Comparison of ENCODE assay signal across 1 cellular context in the genomic region with DNA sequence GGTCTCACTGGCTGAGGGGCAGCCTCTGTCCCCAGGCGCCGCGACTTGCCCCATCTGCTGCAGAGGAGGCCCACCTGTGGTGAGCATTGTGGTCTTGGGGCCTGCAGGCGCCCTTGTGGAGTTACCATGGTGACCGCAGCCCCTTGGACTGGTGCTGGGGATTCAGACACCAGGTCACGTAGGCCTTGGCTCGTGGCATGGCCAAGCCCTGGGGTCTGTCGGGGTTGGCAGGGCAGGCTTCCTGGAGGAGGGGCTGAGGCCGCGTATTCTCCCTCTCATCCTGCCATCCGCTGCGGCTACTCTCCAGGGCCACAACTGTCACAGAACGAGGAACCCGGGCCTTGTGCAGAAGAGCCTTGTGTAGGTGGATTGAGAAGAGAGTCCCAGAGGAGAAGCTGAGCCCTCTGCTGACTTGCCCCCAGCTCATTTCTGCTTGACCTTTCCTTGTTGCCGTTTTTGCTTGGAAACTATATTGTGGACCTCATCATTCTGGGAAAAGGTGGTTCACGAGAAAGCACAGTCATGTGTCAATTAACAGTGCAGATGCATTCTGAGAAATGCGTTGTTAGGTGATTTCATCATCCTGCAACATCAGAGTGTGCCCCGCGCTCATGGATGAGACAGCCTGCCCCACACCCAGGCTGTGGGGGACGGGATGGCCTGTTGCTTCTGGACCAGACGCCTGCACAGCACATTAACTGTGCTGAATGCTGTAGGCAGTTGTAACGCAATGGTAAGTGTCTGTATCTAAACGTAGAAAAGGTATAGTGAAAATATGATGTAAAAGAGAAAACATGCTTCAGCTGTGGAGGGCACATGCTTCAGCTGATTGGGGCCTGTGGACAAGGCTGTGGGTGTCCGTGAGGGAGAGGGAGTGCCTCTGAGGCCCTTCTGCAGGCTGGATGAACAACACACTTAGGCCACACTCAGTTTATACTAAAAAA.
A peak's percentile ranks its signal among the peaks of the same experiment; 100 is the strongest.
TF ChIP-seq lines count a peak whose summit lies in the region.

No MANE protein-coding gene starts in this region.

TF ChIP-seq in HepG2, 621 proteins besides CTCF, POLR2A, EP300 and RAD21:
- TF ChIP-seq, protein P1, sequence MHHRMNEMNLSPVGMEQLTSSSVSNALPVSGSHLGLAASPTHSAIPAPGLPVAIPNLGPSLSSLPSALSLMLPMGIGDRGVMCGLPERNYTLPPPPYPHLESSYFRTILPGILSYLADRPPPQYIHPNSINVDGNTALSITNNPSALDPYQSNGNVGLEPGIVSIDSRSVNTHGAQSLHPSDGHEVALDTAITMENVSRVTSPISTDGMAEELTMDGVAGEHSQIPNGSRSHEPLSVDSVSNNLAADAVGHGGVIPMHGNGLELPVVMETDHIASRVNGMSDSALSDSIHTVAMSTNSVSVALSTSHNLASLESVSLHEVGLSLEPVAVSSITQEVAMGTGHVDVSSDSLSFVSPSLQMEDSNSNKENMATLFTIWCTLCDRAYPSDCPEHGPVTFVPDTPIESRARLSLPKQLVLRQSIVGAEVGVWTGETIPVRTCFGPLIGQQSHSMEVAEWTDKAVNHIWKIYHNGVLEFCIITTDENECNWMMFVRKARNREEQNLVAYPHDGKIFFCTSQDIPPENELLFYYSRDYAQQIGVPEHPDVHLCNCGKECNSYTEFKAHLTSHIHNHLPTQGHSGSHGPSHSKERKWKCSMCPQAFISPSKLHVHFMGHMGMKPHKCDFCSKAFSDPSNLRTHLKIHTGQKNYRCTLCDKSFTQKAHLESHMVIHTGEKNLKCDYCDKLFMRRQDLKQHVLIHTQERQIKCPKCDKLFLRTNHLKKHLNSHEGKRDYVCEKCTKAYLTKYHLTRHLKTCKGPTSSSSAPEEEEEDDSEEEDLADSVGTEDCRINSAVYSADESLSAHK (CRISPR knock-in tag; IDR thresholded peaks at IDR 0.05; ENCODE audit: borderline replicate concordance), result no peak
- no peak for TF ChIP-seq SMARCE1 (IDR thresholded peaks at IDR 0.05; ENCODE audit: borderline replicate concordance)
- TF ChIP-seq, protein P2, sequence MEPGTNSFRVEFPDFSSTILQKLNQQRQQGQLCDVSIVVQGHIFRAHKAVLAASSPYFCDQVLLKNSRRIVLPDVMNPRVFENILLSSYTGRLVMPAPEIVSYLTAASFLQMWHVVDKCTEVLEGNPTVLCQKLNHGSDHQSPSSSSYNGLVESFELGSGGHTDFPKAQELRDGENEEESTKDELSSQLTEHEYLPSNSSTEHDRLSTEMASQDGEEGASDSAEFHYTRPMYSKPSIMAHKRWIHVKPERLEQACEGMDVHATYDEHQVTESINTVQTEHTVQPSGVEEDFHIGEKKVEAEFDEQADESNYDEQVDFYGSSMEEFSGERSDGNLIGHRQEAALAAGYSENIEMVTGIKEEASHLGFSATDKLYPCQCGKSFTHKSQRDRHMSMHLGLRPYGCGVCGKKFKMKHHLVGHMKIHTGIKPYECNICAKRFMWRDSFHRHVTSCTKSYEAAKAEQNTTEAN (CRISPR knock-in tag; conservative IDR thresholded peaks at IDR 0.05), result no peak
- TF ChIP-seq ZNF678 (CRISPR knock-in tag; IDR thresholded peaks at IDR 0.05), result no peak
- TF ChIP-seq KDM6A (CRISPR knock-in tag; IDR thresholded peaks at IDR 0.05; ENCODE audit: low read depth), result no peak
- TF ChIP-seq AGO2 (optimal IDR thresholded peaks at IDR 0.05; ENCODE audit: low read depth, low read length), result peak; percentile 51
- no peak for TF ChIP-seq NCOA1 (CRISPR knock-in tag; IDR thresholded peaks at IDR 0.05)
- TF ChIP-seq ELF3 (CRISPR knock-in tag; IDR thresholded peaks at IDR 0.05), result no peak
- peak; percentile 12; the same call in 1 of the 2 replicates for TF ChIP-seq CEBPB (IDR thresholded peaks at IDR 0.05; ENCODE audit: borderline replicate concordance, low read depth, low read length)
- TF ChIP-seq MAFF (IDR thresholded peaks at IDR 0.05; ENCODE audit: low read depth, low read length), result no peak
- TF ChIP-seq ZBTB1 (CRISPR knock-in tag; IDR thresholded peaks at IDR 0.05; ENCODE audit: borderline replicate concordance), result no peak
- TF ChIP-seq, protein P3, sequence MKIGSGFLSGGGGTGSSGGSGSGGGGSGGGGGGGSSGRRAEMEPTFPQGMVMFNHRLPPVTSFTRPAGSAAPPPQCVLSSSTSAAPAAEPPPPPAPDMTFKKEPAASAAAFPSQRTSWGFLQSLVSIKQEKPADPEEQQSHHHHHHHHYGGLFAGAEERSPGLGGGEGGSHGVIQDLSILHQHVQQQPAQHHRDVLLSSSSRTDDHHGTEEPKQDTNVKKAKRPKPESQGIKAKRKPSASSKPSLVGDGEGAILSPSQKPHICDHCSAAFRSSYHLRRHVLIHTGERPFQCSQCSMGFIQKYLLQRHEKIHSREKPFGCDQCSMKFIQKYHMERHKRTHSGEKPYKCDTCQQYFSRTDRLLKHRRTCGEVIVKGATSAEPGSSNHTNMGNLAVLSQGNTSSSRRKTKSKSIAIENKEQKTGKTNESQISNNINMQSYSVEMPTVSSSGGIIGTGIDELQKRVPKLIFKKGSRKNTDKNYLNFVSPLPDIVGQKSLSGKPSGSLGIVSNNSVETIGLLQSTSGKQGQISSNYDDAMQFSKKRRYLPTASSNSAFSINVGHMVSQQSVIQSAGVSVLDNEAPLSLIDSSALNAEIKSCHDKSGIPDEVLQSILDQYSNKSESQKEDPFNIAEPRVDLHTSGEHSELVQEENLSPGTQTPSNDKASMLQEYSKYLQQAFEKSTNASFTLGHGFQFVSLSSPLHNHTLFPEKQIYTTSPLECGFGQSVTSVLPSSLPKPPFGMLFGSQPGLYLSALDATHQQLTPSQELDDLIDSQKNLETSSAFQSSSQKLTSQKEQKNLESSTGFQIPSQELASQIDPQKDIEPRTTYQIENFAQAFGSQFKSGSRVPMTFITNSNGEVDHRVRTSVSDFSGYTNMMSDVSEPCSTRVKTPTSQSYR (CRISPR knock-in tag; IDR thresholded peaks at IDR 0.05; ENCODE audit: borderline replicate concordance), result no peak
- no peak for TF ChIP-seq NFE2L2 (IDR thresholded peaks at IDR 0.05; ENCODE audit: low read length)
- no peak for TF ChIP-seq GABPA (IDR thresholded peaks at IDR 0.05; ENCODE audit: low read depth, low read length)
- TF ChIP-seq GABPA (CRISPR knock-in tag; IDR thresholded peaks at IDR 0.05; ENCODE audit: low read depth), result no peak
- TF ChIP-seq ZNF20 (CRISPR knock-in tag; IDR thresholded peaks at IDR 0.05), result no peak
- no peak for TF ChIP-seq DR1 (CRISPR knock-in tag; IDR thresholded peaks at IDR 0.05)
- TF ChIP-seq NFIC (IDR thresholded peaks at IDR 0.05; ENCODE audit: low read length), result no peak
- no peak for TF ChIP-seq SNAI1 (CRISPR knock-in tag; IDR thresholded peaks at IDR 0.05; ENCODE audit: borderline replicate concordance)
- 0 out of 2 replicates have a peak, but pooled peaks have one; percentile 19 for TF ChIP-seq POLR2G (IDR thresholded peaks at IDR 0.05; ENCODE audit: low read depth, low read length)
